Comparison of ENCODE assay signal across 8 cellular contexts in the genomic region with DNA sequence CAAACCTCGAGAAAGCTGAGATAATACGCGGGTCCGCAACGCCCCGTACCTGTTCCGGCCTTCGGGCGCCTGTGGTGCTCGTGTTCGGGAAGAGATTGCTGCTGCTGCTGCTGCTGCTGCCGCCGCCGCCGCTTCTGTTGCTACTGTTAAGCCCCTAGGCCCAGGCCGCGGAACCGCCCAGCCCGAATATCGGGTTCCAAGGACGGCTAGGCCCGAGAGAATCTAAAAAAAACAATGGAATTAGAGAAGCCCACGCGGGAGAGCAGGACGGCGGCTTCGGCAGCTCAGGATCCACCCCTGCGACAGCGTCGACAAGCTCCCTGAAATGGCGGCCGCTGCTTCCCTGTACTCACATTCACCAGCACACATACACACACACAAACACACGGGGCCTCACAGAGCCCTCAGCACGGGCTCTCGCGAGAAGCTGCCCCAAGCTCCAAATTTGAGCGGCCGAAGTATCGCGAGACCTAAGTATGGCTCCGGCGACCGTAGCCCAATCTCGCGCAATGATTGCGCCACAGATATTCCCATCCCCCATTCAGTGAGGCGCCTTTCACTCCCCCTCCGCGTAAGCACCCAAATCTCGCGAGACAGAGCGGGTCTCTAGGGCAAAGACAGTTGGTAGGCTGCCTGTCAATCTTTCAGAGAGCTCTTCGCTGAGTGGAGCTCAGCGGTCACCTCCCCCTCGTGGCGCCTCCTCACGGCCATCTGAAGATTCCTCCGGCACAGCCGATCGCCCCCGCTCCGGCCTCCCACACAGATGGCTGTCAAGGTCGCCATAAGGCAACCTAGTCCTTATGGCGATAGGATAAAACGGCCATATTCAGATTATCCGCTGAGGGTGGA. TPM values are rescaled to one million over a fixed set of nuclear protein-coding genes. Genes with fewer than 3 reads are reported as not detected.
DNase-seq lines count a peak whose midpoint lies in the region; ATAC-seq and TF ChIP-seq lines count a peak whose summit lies in the region.

TSS of gene RBM39 (minus strand) at position 369 of the 849 bp plus-strand sequence. CDS start 1,386 bp downstream, outside the sequence.

- peak within 1 kb of the TSS; percentile 95 for H3K27ac ChIP-seq in HUES64 (ENCODE audit: low read depth, low read length)
- peak within 1 kb of the TSS; percentile 96 for H3K27ac ChIP-seq in OCI-LY1 (ENCODE audit: low read depth, low read length, poor library complexity, severe bottlenecking)
- H3K27ac ChIP-seq in mesodermal cell (ENCODE audit: low read depth, low read length, severe bottlenecking) = peak within 1 kb of the TSS; percentile 98

- H3K4me2 ChIP-seq in OCI-LY1 (ENCODE audit: low read length) = peak within 1 kb of the TSS; percentile 91

- under 1% methylated on average over 66 of the region's 66 CpGs for WGBS in HUES64
- 0% methylated on average over 50 to 61 of the region's 66 CpGs for WGBS in mesodermal cell (ENCODE audit: insufficient coverage in 2 of 2), 2 experiments

- no peak for TF ChIP-seq CTCF in OCI-LY1 (IDR thresholded peaks at IDR 0.05; ENCODE audit: low read length)

- in situ Hi-C loops in endometrial microvascular endothelial cells (cut with HindIII; ENCODE audit: inconsistent ontology term, low pct_unique_long_range_greater_than_20kb, low sequenced_read_pairs) = no loop called here

- no peaks in the 10 kb centered on the region for H3K9me3 ChIP-seq in HUES64 (ENCODE audit: insufficient read depth, low read depth, low read length)
- H3K9me3 ChIP-seq in OCI-LY1 (ENCODE audit: low read length) = no peaks in the 10 kb centered on the region
- H3K9me3 ChIP-seq in mesodermal cell (ENCODE audit: control insufficient read depth, low read length) = no peaks in the 10 kb centered on the region

- H3K4me1 ChIP-seq in HUES64 (ENCODE audit: insufficient read depth, low read length) = peaks cover 26% of the 10 kb centered on the region; the same call in 1 of the 2 replicates
- peaks cover 45% of the 10 kb centered on the region for H3K4me1 ChIP-seq in OCI-LY1 (ENCODE audit: insufficient read depth, low read length, severe bottlenecking)
- H3K4me1 ChIP-seq in mesodermal cell (ENCODE audit: control insufficient read depth, insufficient read depth, low read length, poor library complexity, severe bottlenecking) = peaks cover 3% of the 10 kb centered on the region

- H3K36me3 ChIP-seq in HUES64 (ENCODE audit: insufficient read depth, low read length) (peaks cover 32% of the 10 kb centered on the region), OCI-LY1 (ENCODE audit: insufficient read depth, low read length) (peaks cover 45% of the 10 kb centered on the region), mesodermal cell (ENCODE audit: control insufficient read depth, insufficient read depth, low read length) (peaks cover 32% of the 10 kb centered on the region)

- H4K20me1 ChIP-seq in OCI-LY1 (ENCODE audit: insufficient read depth, low read length) = peaks cover 13% of the 10 kb centered on the region; the same call in 1 of the 2 replicates

- H3K9me2 ChIP-seq in OCI-LY1 (ENCODE audit: low read depth, low read length) = no peaks in the 10 kb centered on the region

- peak; percentile 79 for ATAC-seq in GM21447 (IDR thresholded peaks at IDR 0.05; ENCODE audit: unreplicated experiment)

- DNase-seq in DMS 273 (lab: John Stamatoyannopoulos, UW; ENCODE audit: unreplicated experiment) = peak; percentile 100
- peak; percentile 99 for DNase-seq in activated CD8-positive, alpha-beta memory T cell treated with anti-CD3 and anti-CD28 coated beads, Interleukin-2, amount 50 U/mL, for 4 hours
- peak; percentile 98 to 100 for DNase-seq in stimulated activated CD8-positive, alpha-beta memory T cell treated with anti-CD3 and anti-CD28 coated beads, Interleukin-15, amount 100 ng/mL, for 4 hours (ENCODE audit: low read depth in 2 of 2)

- H3K4me3 ChIP-seq in HUES64 (ENCODE audit: low read length) (peak within 1 kb of the TSS; percentile 100), OCI-LY1 (ENCODE audit: low read depth, low read length, poor library complexity, severe bottlenecking) (peak within 1 kb of the TSS; percentile 97), mesodermal cell (ENCODE audit: extremely low read depth, insufficient read depth, low read length, poor library complexity, severe bottlenecking) (peak within 1 kb of the TSS; percentile 92)

- peaks cover 47% of the 10 kb centered on the region for H3K79me2 ChIP-seq in OCI-LY1 (ENCODE audit: insufficient read depth, low read length)

- H3K27me3 ChIP-seq in HUES64 (ENCODE audit: insufficient read depth, low read length) (no peaks in the 10 kb centered on the region), OCI-LY1 (ENCODE audit: insufficient read depth, low read length) (no peaks in the 10 kb centered on the region)

- H3K9ac ChIP-seq in HUES64 (ENCODE audit: low read depth, low read length) (peak within 1 kb of the TSS; percentile 100), OCI-LY1 (ENCODE audit: low read length) (peak within 1 kb of the TSS; percentile 100)

- no peak within 1 kb of the TSS for H2AFZ ChIP-seq in OCI-LY1 (ENCODE audit: low read length)

- no peaks in the 10 kb centered on the region for H3F3A ChIP-seq in OCI-LY1 (ENCODE audit: insufficient read depth, low read length)

RNA-seq across cellular contexts. Expression of gene RBM39, which starts in this region (rescaled TPM):
- 130 TPM for polyA plus RNA-seq in HUES64 (2013, experiment 1 of 2)
- polyA plus RNA-seq in HUES64 (2013, experiment 2 of 2) = 138 TPM
- 144 TPM for total RNA-seq in endometrial microvascular endothelial cells (ENCODE audit: inconsistent ontology term)
- polyA plus RNA-seq in mesodermal cell (2013, experiment 1 of 2) = 174 TPM
- 211 TPM for polyA plus RNA-seq in mesodermal cell (2013, experiment 2 of 2)

Comparison
In these comparisons a context has a peak if more than half of its experiments do, and no peak if none do; other contexts are left out.
1. Peak in every context shown above with its lines: DNase-seq, ATAC-seq, H3K4me3 ChIP-seq and H3K27ac ChIP-seq.